Comparison of ENCODE assay signal across 20 cellular contexts in the genomic region with DNA sequence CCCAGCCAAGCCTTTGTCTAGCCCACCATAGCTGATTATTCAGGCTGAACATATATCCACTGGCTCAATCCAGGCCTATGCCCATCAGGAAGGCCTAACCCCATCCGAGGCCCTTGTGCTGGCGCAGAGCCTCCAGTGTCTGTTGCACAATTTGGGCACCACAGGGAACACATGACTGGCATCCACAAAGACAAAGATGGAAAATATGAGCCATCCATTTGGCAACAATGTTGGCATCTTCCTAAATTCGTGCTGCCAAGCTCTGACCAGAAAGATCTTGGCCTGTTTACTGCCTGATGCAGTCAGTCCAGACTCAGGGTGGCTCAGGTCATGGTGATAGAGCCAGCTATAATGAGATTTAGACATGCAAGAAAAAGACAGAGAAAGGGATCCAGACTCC.
DNase-seq lines count a peak whose midpoint lies in the region; ATAC-seq and TF ChIP-seq lines count a peak whose summit lies in the region.
"Had no signal": no experiment of that assay in that cellular context is flagged by ENCODE, and none has a peak within 500 bp of the region (broad histone marks: within the 10 kb centered on the region; RNA-seq: fewer than 3 reads in every experiment).

No MANE protein-coding gene starts in this region.

- peak; percentile 40 for ATAC-seq in sciatic nerve
- ATAC-seq: activated T-cell treated with anti-CD3 and anti-CD28 coated beads, Interleukin-2, amount 50 U/mL, for 4 hours; body of pancreas; stimulated activated naive B cell treated with anti-CD40 and anti-IgM and Interleukin-4, amounts not matched to agents 10 μg/mL and 1 μg/mL and 100 μg/mL, for 72 hours had no signal

- no peak overlapping the region for H3K4me3 Mint-ChIP-seq in activated naive CD4-positive, alpha-beta T cell treated with anti-CD3 and anti-CD28 coated beads for 36 hours
- H3K4me3 Mint-ChIP-seq: activated naive CD4-positive, alpha-beta T cell treated with anti-CD3 and anti-CD28 coated beads, Interleukin-2, amount 10 ng/mL, durations not matched to agents 7 days and 5 days; activated T-cell treated with anti-CD3 and anti-CD28 coated beads, Interleukin-2, amount 50 U/mL, for 4 hours; CD4-positive, alpha-beta memory T cell; stimulated activated naive B cell treated with anti-CD40 and anti-IgM and Interleukin-4, amounts not matched to agents 10 μg/mL and 1 μg/mL and 100 μg/mL, for 72 hours had no signal

- H3K4me3 ChIP-seq in adipocyte (ENCODE audit: low read length) = no peak overlapping the region
- H3K4me3 ChIP-seq in left ventricle myocardium inferior = no peak overlapping the region
- H3K4me3 ChIP-seq in WERI-Rb-1 (ENCODE audit: low read depth, low read length) = no peak overlapping the region
- H3K4me3 ChIP-seq: body of pancreas, SK-N-MC, tibial nerve had no signal

- no peak for TF ChIP-seq CTCF in left ventricle myocardium inferior (IDR thresholded peaks at IDR 0.05; ENCODE audit: borderline replicate concordance)
- no peak for TF ChIP-seq CTCF in WERI-Rb-1 (IDR thresholded peaks at IDR 0.05; ENCODE audit: low read depth, low read length)

- peak overlapping the region; percentile 20 for H3K27ac ChIP-seq in left ventricle myocardium inferior (replicated peaks)
- no peak overlapping the region for H3K27ac ChIP-seq in WERI-Rb-1
- H3K27ac ChIP-seq: body of pancreas, neutrophil, SK-N-MC had no signal

- no peaks in the 10 kb centered on the region for H3K4me1 Mint-ChIP-seq in activated naive CD4-positive, alpha-beta T cell treated with anti-CD3 and anti-CD28 coated beads for 36 hours (ENCODE audit: low read depth)
- H3K4me1 Mint-ChIP-seq: stimulated activated naive B cell treated with anti-CD40 and anti-IgM and Interleukin-4, amounts not matched to agents 10 μg/mL and 1 μg/mL and 100 μg/mL, for 72 hours had no signal

- DNase-seq in GOT3 (lab: John Stamatoyannopoulos, UW) (peak; percentile 17), adipocyte (ENCODE audit: low read depth) (no peak), left ventricle myocardium inferior (no peak), sciatic nerve (ENCODE audit: low spot score) (no peak), WERI-Rb-1 (no peak), foreskin melanocyte (no peak), GM03348 (ENCODE audit: low spot score) (no peak)
- no peak for DNase-seq in activated naive CD4-positive, alpha-beta T cell treated with anti-CD3 and anti-CD28 coated beads for 36 hours
- DNase-seq: activated CD4-positive, CD25-positive, alpha-beta regulatory T cell; activated naive CD4-positive, alpha-beta T cell treated with anti-CD3 and anti-CD28 coated beads, Interleukin-2, amount 10 ng/mL, durations not matched to agents 7 days and 5 days; activated T-cell treated with anti-CD3 and anti-CD28 coated beads, Interleukin-2, amount 50 U/mL, for 4 hours; body of pancreas; CD4-positive, alpha-beta memory T cell; DMS53; NCI-H1417; NCI-H774; stimulated activated naive B cell treated with anti-CD40 and anti-IgM and Interleukin-4, amounts not matched to agents 10 μg/mL and 1 μg/mL and 100 μg/mL, for 72 hours had no signal

- H3K36me3 Mint-ChIP-seq in activated naive CD4-positive, alpha-beta T cell treated with anti-CD3 and anti-CD28 coated beads for 36 hours (ENCODE audit: low read depth) = no peaks in the 10 kb centered on the region
- H3K36me3 Mint-ChIP-seq: activated naive CD4-positive, alpha-beta T cell treated with anti-CD3 and anti-CD28 coated beads, Interleukin-2, amount 10 ng/mL, durations not matched to agents 7 days and 5 days; CD4-positive, alpha-beta memory T cell; stimulated activated naive B cell treated with anti-CD40 and anti-IgM and Interleukin-4, amounts not matched to agents 10 μg/mL and 1 μg/mL and 100 μg/mL, for 72 hours had no signal

- H3K27ac Mint-ChIP-seq in activated naive CD4-positive, alpha-beta T cell treated with anti-CD3 and anti-CD28 coated beads for 36 hours = no peak overlapping the region
- H3K27ac Mint-ChIP-seq: activated naive CD4-positive, alpha-beta T cell treated with anti-CD3 and anti-CD28 coated beads, Interleukin-2, amount 10 ng/mL, durations not matched to agents 7 days and 5 days; CD4-positive, alpha-beta memory T cell had no signal

- H3K9me3 Mint-ChIP-seq in activated naive CD4-positive, alpha-beta T cell treated with anti-CD3 and anti-CD28 coated beads for 36 hours = no peaks in the 10 kb centered on the region
- H3K9me3 Mint-ChIP-seq: activated naive CD4-positive, alpha-beta T cell treated with anti-CD3 and anti-CD28 coated beads, Interleukin-2, amount 10 ng/mL, durations not matched to agents 7 days and 5 days; stimulated activated naive B cell treated with anti-CD40 and anti-IgM and Interleukin-4, amounts not matched to agents 10 μg/mL and 1 μg/mL and 100 μg/mL, for 72 hours had no signal

- intact Hi-C loops in left ventricle myocardium inferior (cut with micrococcal nuclease) (no loop called here), sciatic nerve (cut with DNase I) (no loop called here)
- intact Hi-C loops in activated naive CD4-positive, alpha-beta T cell treated with anti-CD3 and anti-CD28 coated beads for 36 hours (cut with micrococcal nuclease) = no loop called here

- H3K27me3 Mint-ChIP-seq in activated naive CD4-positive, alpha-beta T cell treated with anti-CD3 and anti-CD28 coated beads for 36 hours (ENCODE audit: low read depth) = no peaks in the 10 kb centered on the region
- H3K27me3 Mint-ChIP-seq: CD4-positive, alpha-beta memory T cell had no signal

- H3K36me3 ChIP-seq in adipocyte (ENCODE audit: control insufficient read depth, insufficient read depth, low read length, severe bottlenecking) = no peaks in the 10 kb centered on the region
- H3K36me3 ChIP-seq in left ventricle myocardium inferior = no peaks in the 10 kb centered on the region
- no peaks in the 10 kb centered on the region for H3K36me3 ChIP-seq in WERI-Rb-1
- H3K36me3 ChIP-seq: neutrophil, tibial nerve had no signal

- CTCF ChIA-PET in activated naive CD4-positive, alpha-beta T cell treated with anti-CD3 and anti-CD28 coated beads for 36 hours (lab: Charles Lee) = interaction anchor here (0.8 to 1.7 kb wide), 3 partner anchors 11 to 177 kb away, joined by 3 to 8 read pairs (median 6); no protein-coding TSS in a partner anchor

- H3K4me1 ChIP-seq in adipocyte (ENCODE audit: control insufficient read depth, insufficient read depth, low read length) (peaks cover 46% of the 10 kb centered on the region), left ventricle myocardium inferior (peaks cover 15% of the 10 kb centered on the region)
- H3K4me1 ChIP-seq: body of pancreas had no signal

- peak overlapping the region; percentile 35 for H3K9ac ChIP-seq in adipocyte (ENCODE audit: low read length)

- no peaks in the 10 kb centered on the region for H3K27me3 ChIP-seq in adipocyte (replicated peaks; ENCODE audit: control insufficient read depth, insufficient read depth, low read length)
- no peaks in the 10 kb centered on the region for H3K27me3 ChIP-seq in left ventricle myocardium inferior (ENCODE audit: low read depth)
- H3K27me3 ChIP-seq in WERI-Rb-1 (ENCODE audit: insufficient read depth, low read depth, severe bottlenecking) = no peaks in the 10 kb centered on the region
- H3K27me3 ChIP-seq: body of pancreas, neutrophil, tibial nerve had no signal

- H3K9me3 ChIP-seq in adipocyte (ENCODE audit: control insufficient read depth, low read length) (no peaks in the 10 kb centered on the region), left ventricle myocardium inferior (replicated peaks) (no peaks in the 10 kb centered on the region), WERI-Rb-1 (ENCODE audit: severe bottlenecking) (no peaks in the 10 kb centered on the region)
- H3K9me3 ChIP-seq: body of pancreas, neutrophil had no signal
